18 cellular contexts compared by ENCODE assay signal in genomic region chr1:46110521-46110920, GRCh38. TPM values are rescaled to one million over a fixed set of nuclear protein-coding genes. Genes with fewer than 3 reads are reported as not detected.
DNase-seq lines count a peak whose midpoint lies in the region; ATAC-seq and TF ChIP-seq lines count a peak whose summit lies in the region.
"Had no signal": no experiment of that assay in that cellular context is flagged by ENCODE, and none has a peak within 500 bp of the region (broad histone marks: within the 10 kb centered on the region; RNA-seq: fewer than 3 reads in every experiment).

No MANE protein-coding gene starts in this region.

- H3K27ac Mint-ChIP-seq in nephron = peak overlapping the region in 2 of 3 experiments; percentile 1 to 68
- no peak overlapping the region for H3K27ac Mint-ChIP-seq in natural killer cell
- H3K27ac Mint-ChIP-seq: CD14-positive monocyte; CD8-positive, alpha-beta T cell; GM23338 had no signal

- in situ Hi-C loops in GM23248 (cut with MboI) = no loop called here

- ATAC-seq in lower lobe of right lung (no peak), natural killer cell (no peak)
- ATAC-seq: A549; CD8-positive, alpha-beta T cell; GM23338; HepG2 had no signal

- H3K4me3 ChIP-seq in GM23248 (no peak overlapping the region), right atrium auricular region (no peak overlapping the region), lower lobe of right lung (no peak overlapping the region)
- H3K4me3 ChIP-seq: A549, GM23338 had no signal

- peaks cover 20% of the 10 kb centered on the region for H3K4me1 Mint-ChIP-seq in nephron
- H3K4me1 Mint-ChIP-seq in natural killer cell = no peaks in the 10 kb centered on the region

- H3K36me3 Mint-ChIP-seq in nephron (ENCODE audit: low read depth) (peaks cover 22% of the 10 kb centered on the region), natural killer cell (no peaks in the 10 kb centered on the region)
- H3K36me3 Mint-ChIP-seq: CD14-positive monocyte; CD8-positive, alpha-beta T cell had no signal

- WGBS in GM23248 (ENCODE audit: low coverage in 1 of 2, low lambda C conversion rate in 2 of 2, missing lambda C conversion rate in 2 of 2), 2 experiments = 89 to 98% methylated on average over 1 of the region's 1 CpG

- H3K36me3 ChIP-seq in GM23248 (ENCODE audit: low read depth) (no peaks in the 10 kb centered on the region), right atrium auricular region (no peaks in the 10 kb centered on the region), lower lobe of right lung (no peaks in the 10 kb centered on the region)

- no peaks in the 10 kb centered on the region for H3K79me2 ChIP-seq in GM23248 (ENCODE audit: insufficient read depth)

- no peak overlapping the region for H3K9ac ChIP-seq in GM23248
- H3K9ac ChIP-seq: KMS-11 had no signal

- intact Hi-C loops in lower lobe of right lung (cut with DNase I) (no loop called here), natural killer cell (cut with micrococcal nuclease) (no loop called here)

- H3K27me3 ChIP-seq in GM23248 (replicated peaks; ENCODE audit: insufficient read depth) = no peaks in the 10 kb centered on the region
- no peaks in the 10 kb centered on the region for H3K27me3 ChIP-seq in right atrium auricular region
- no peaks in the 10 kb centered on the region for H3K27me3 ChIP-seq in lower lobe of right lung (ENCODE audit: low read depth)

- H3K4me2 ChIP-seq in GM23248 (ENCODE audit: unreplicated experiment) = no peak overlapping the region
- H3K4me2 ChIP-seq: A549, GM23338, KMS-11 had no signal

- no peak overlapping the region for H3K4me3 Mint-ChIP-seq in nephron
- no peak overlapping the region for H3K4me3 Mint-ChIP-seq in natural killer cell
- H3K4me3 Mint-ChIP-seq: CD14-positive monocyte; CD8-positive, alpha-beta T cell; GM23338 had no signal

- H3K9me2 ChIP-seq in GM23248 (ENCODE audit: insufficient read depth) = no peaks in the 10 kb centered on the region

- no peaks in the 10 kb centered on the region for H3K4me1 ChIP-seq in GM23248 (ENCODE audit: insufficient read depth)
- H3K4me1 ChIP-seq in right atrium auricular region = peaks cover 0 to 33% of the 10 kb centered on the region in 2 donors
- no peaks in the 10 kb centered on the region for H3K4me1 ChIP-seq in lower lobe of right lung
- H3K4me1 ChIP-seq: A549 had no signal

- H3K27ac ChIP-seq in GM23248 = no peak overlapping the region
- H3K27ac ChIP-seq in right atrium auricular region = no peak overlapping the region
- H3K27ac ChIP-seq in lower lobe of right lung = no peak overlapping the region
- H3K27ac ChIP-seq: A549, KMS-11 had no signal

- DNase-seq in GM23248 = peak; percentile 16
- peak; percentile 69 for DNase-seq in RPMI8226
- DNase-seq in activated T-cell treated with anti-CD3 and anti-CD28 coated beads, Interleukin-2, amount 50 U/mL, for 48 hours = no peak
- DNase-seq in right atrium auricular region (ENCODE audit: low spot score) = no peak
- no peak for DNase-seq in lower lobe of right lung
- no peak for DNase-seq in natural killer cell
- DNase-seq: CD8-positive, alpha-beta T cell; COR-L47; DMS153; DMS79 treated with DMSO at 0.1 percent for 48 hours; GF-D8; H7 had no signal

- no peaks in the 10 kb centered on the region for H3K9me3 ChIP-seq in GM23248 (ENCODE audit: low read depth)
- H3K9me3 ChIP-seq in right atrium auricular region = no peaks in the 10 kb centered on the region
- H3K9me3 ChIP-seq in lower lobe of right lung = no peaks in the 10 kb centered on the region
- H3K9me3 ChIP-seq: A549 had no signal

- no peak overlapping the region for H2AFZ ChIP-seq in GM23248
- H2AFZ ChIP-seq: GM23338 had no signal

- H4K20me1 ChIP-seq in GM23248 (ENCODE audit: insufficient read depth) = no peaks in the 10 kb centered on the region

- H3K9me3 Mint-ChIP-seq in nephron (no peaks in the 10 kb centered on the region), natural killer cell (no peaks in the 10 kb centered on the region)
- H3K9me3 Mint-ChIP-seq: CD14-positive monocyte; CD8-positive, alpha-beta T cell; GM23338 had no signal

- no peak for TF ChIP-seq CTCF in nephron (IDR thresholded peaks at IDR 0.05; ENCODE audit: unreplicated experiment in 3 of 3)
- TF ChIP-seq CTCF in right atrium auricular region (IDR thresholded peaks at IDR 0.05) = no peak
- TF ChIP-seq CTCF in lower lobe of right lung (IDR thresholded peaks at IDR 0.05) = no peak
- no peak for TF ChIP-seq CTCF in natural killer cell (IDR thresholded peaks at IDR 0.05)

- no peaks in the 10 kb centered on the region for H3K27me3 Mint-ChIP-seq in nephron (ENCODE audit: low read depth)
- H3K27me3 Mint-ChIP-seq in natural killer cell (ENCODE audit: low read depth in 2 of 2) = no peaks in the 10 kb centered on the region

- H3F3A ChIP-seq in GM23248 (ENCODE audit: insufficient read depth) = peaks cover 4% of the 10 kb centered on the region; the same call in 1 of the 2 replicates

RNA-seq across cellular contexts. Expression of gene PIK3R3, which starts 21.9 kb away (rescaled TPM):
- total RNA-seq in GM23248 (2014; rRNA removed; shearing (Covaris generic)) = 0.76 and 1.9 TPM in 2 replicates
- 1.3 and 1.6 TPM in 2 replicates for polyA plus RNA-seq in GM23248 (2016; fragmentation: Nextera tagmentation; extraction: Ambion mirVana)
- total RNA-seq in right atrium auricular region (10 to 100 TPM; 24.3 to 35.3 TPM), lower lobe of right lung (39.2 TPM), natural killer cell (1 to 10 TPM; 5.2 to 6.2 (median 5.4) TPM)

Comparison
In these comparisons a context has a peak if more than half of its experiments do, and no peak if none do; other contexts are left out.
1. DNase-seq: peak in GM23248 (single experiment) and RPMI8226 (single experiment); none in activated T-cell treated with anti-CD3 and anti-CD28 coated beads, Interleukin-2, amount 50 U/mL, for 48 hours (0 of 2), right atrium auricular region (single experiment), lower lobe of right lung (single experiment) and natural killer cell (single experiment).
2. H3K27ac Mint-ChIP-seq: peak in nephron (2 of 3); none in natural killer cell (0 of 2).